24 cellular contexts compared by ENCODE assay signal in genomic region chr1:78472851-78473496, GRCh38. TPM values are rescaled to one million over a fixed set of nuclear protein-coding genes. Genes with fewer than 3 reads are reported as not detected.
DNase-seq lines count a peak whose midpoint lies in the region; TF ChIP-seq lines count a peak whose summit lies in the region.
"Had no signal": no experiment of that assay in that cellular context is flagged by ENCODE, and none has a peak within 500 bp of the region (broad histone marks: within the 10 kb centered on the region; RNA-seq: fewer than 3 reads in every experiment).

No MANE protein-coding gene starts in this region.

- intact Hi-C loops in ascending aorta (cut with DNase I), result no loop called here

- H3K27ac ChIP-seq in C4-2B (peak overlapping the region; percentile 95), VCaP (peak overlapping the region; percentile 23), ascending aorta (no peak overlapping the region)
- H3K27ac ChIP-seq: BLaER1, SK-N-MC had no signal

- H3K4me3 ChIP-seq in LNCaP clone FGC (ENCODE audit: low read depth, low read length) (no peak overlapping the region), ascending aorta (no peak overlapping the region)
- H3K4me3 ChIP-seq: BLaER1, GM12878, K562, SK-N-MC had no signal

- no peaks in the 10 kb centered on the region for H3K27me3 ChIP-seq in ascending aorta
- H3K27me3 ChIP-seq: BLaER1 had no signal

- no peak overlapping the region for H3K4me3 Mint-ChIP-seq in type B pancreatic cell
- H3K4me3 Mint-ChIP-seq: CD4-positive, alpha-beta memory T cell had no signal

- no peaks in the 10 kb centered on the region for H3K9me3 Mint-ChIP-seq in type B pancreatic cell

- H3K4me1 ChIP-seq in ascending aorta, result no peaks in the 10 kb centered on the region
- H3K4me1 ChIP-seq: BLaER1, Caco-2 had no signal

- TF ChIP-seq CTCF in C4-2B (conservative IDR thresholded peaks at IDR 0.05) (no peak; the same call in 1 of the 2 replicates), LNCaP clone FGC (IDR thresholded peaks at IDR 0.05; ENCODE audit: control insufficient read depth, extremely low read depth, insufficient read depth) (peak; percentile 26; the same call in 1 of the 2 replicates), VCaP (conservative IDR thresholded peaks at IDR 0.05) (no peak), ascending aorta (IDR thresholded peaks at IDR 0.05) (no peak), type B pancreatic cell (conservative IDR thresholded peaks at IDR 0.05) (no peak)

- no peaks in the 10 kb centered on the region for H3K9me3 ChIP-seq in ascending aorta
- H3K9me3 ChIP-seq: BLaER1, Caco-2 had no signal

- H3K27ac Mint-ChIP-seq in type B pancreatic cell, result no peak overlapping the region
- H3K27ac Mint-ChIP-seq: CD4-positive, alpha-beta memory T cell had no signal

- no peaks in the 10 kb centered on the region for H3K36me3 Mint-ChIP-seq in type B pancreatic cell
- H3K36me3 Mint-ChIP-seq: CD4-positive, alpha-beta memory T cell had no signal

- no peaks in the 10 kb centered on the region for H3K36me3 ChIP-seq in ascending aorta
- H3K36me3 ChIP-seq: BLaER1 had no signal

- peak; percentile 76 for DNase-seq in LNCaP clone FGC (ENCODE audit: low read depth)
- peak; percentile 16 for DNase-seq in renal cortical epithelial cell (ENCODE audit: low read depth)
- DNase-seq in ascending aorta (ENCODE audit: low spot score in 2 of 2), result no peak
- DNase-seq in type B pancreatic cell (ENCODE audit: extremely low spot score, unreplicated experiment), result no peak
- DNase-seq in cerebellar cortex (ENCODE audit: low spot score), result no peak
- DNase-seq: ACHN; Caco-2; CD4-positive, alpha-beta memory T cell; DMS 273 treated with DMSO at 0.1 percent for 48 hours; DMS79 treated with DMSO at 0.1 percent for 48 hours; NCI-H1105; NCI-H2029 treated with DMSO at 0.1 percent for 48 hours; NCI-H2171; NCI-H345; NCI-H526; RPMI8226; SHP77 treated with DMSO at 0.1 percent for 48 hours had no signal

- peaks cover 8% of the 10 kb centered on the region for H3K27me3 Mint-ChIP-seq in type B pancreatic cell

- no peaks in the 10 kb centered on the region for H3K4me1 Mint-ChIP-seq in type B pancreatic cell (ENCODE audit: unreplicated experiment)
- H3K4me1 Mint-ChIP-seq: CD4-positive, alpha-beta memory T cell had no signal

RNA-seq across cellular contexts. Expression of gene PTGFR, which starts 17.8 kb away (rescaled TPM):
- total RNA-seq in renal cortical epithelial cell, result 4.9 and 35.2 TPM in 2 replicates
- total RNA-seq in ascending aorta, result 0.85 TPM
- total RNA-seq in type B pancreatic cell (ENCODE audit: low replicate concordance), result 0.36 TPM in 1 of 2 replicates, not detected in the other
- total RNA-seq: Caco-2; CD4-positive, alpha-beta memory T cell; GM12878; OCI-LY7 had no signal

Comparison
In these comparisons a context has a peak if more than half of its experiments do, and no peak if none do; other contexts are left out.
1. H3K27ac ChIP-seq: peak in C4-2B (single experiment) and VCaP (single experiment); none in ascending aorta (0 of 2).
2. DNase-seq: peak in LNCaP clone FGC (single experiment) and renal cortical epithelial cell (single experiment); none in ascending aorta (0 of 2), type B pancreatic cell (single experiment) and cerebellar cortex (single experiment).